ENCODE assay signal across 19 cellular contexts in the genomic region with DNA sequence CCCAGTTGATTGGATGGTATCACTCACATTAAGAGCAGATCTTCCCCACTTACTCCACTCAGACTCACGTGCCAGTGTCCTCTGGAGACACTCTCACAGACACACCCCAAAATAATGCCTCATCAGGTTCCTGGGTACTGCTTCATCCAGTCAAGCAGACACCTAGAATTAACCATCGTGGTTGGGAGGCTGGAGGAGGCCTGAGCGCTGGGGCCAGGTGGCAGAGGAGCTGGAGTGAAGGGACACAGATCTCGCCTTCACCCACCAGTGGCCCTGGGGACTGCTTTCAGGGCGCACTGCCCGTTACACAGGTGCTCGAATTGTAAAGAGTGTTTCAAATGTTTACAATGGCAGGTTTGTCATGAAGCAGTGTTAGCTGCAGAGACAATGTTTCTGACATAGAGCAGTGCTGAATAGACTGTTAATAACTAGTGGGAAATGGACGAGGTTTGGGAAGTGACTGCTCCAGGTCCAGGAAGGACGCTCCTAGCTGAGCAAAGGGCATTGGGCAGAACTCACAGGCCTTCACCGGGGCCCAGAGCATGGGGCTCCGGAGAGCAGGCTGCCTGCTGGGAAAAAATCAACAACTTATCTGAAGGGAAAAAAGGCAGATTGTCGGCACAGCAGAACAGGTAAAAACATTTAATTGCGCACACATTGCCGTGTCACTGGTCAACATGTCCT.
"Had no signal": no experiment of that assay in that cellular context is flagged by ENCODE, and none has a peak within 500 bp of the region (broad histone marks: within the 10 kb centered on the region; RNA-seq: fewer than 3 reads in every experiment).

No MANE protein-coding gene starts in this region.

- DNase-seq: activated CD4-positive, alpha-beta T cell treated with anti-CD3 and anti-CD28 coated beads for 48 hours; activated CD4-positive, CD25-positive, alpha-beta regulatory T cell; activated CD8-positive, alpha-beta T cell treated with anti-CD3 and anti-CD28 coated beads, Interleukin-2, amount 10 ng/mL, durations not matched to agents 7 days and 5 days; activated naive CD8-positive, alpha-beta T cell treated with anti-CD3 and anti-CD28 coated beads, Interleukin-2, amount 10 ng/mL, durations not matched to agents 7 days and 5 days; amygdala; dermis blood vessel endothelial cell; foreskin keratinocyte; hippocampal formation; midbrain; occipital lobe; stimulated activated CD4-positive, alpha-beta T cell treated with anti-CD3 and anti-CD28 coated beads, Interleukin-15, amount 100 ng/mL, for 24 hours; stimulated activated CD4-positive, alpha-beta T cell treated with anti-CD3 and anti-CD28 coated beads, Interleukin-2, amount 100 ng/mL, for 48 hours; T-helper 1 cell; T1000 had no signal

- H3K4me3 ChIP-seq: prostate gland, right atrium auricular region, thoracic aorta had no signal

- ATAC-seq: activated CD8-positive, alpha-beta T cell treated with anti-CD3 and anti-CD28 coated beads, Interleukin-2, amount 10 ng/mL, durations not matched to agents 7 days and 5 days; foreskin keratinocyte had no signal

- H3K4me1 ChIP-seq: foreskin keratinocyte, prostate gland, right atrium auricular region had no signal

- H3K9me3 ChIP-seq: prostate gland, right atrium auricular region, thoracic aorta had no signal

- H3K27ac ChIP-seq: epithelial cell of prostate, foreskin keratinocyte, prostate gland, right atrium auricular region, thoracic aorta had no signal

- H3K36me3 ChIP-seq: prostate gland, right atrium auricular region had no signal

- H3K27me3 ChIP-seq: foreskin keratinocyte, right atrium auricular region had no signal

- FAIRE-seq: islet of Langerhans had no signal
